Comparison of ENCODE assay signal across 7 cellular contexts in genomic region chr1:234817313-234818039, GRCh38.
DNase-seq lines count a peak whose midpoint lies in the region; ATAC-seq, FAIRE-seq and TF ChIP-seq lines count a peak whose summit lies in the region.
"Not testable (repeated sequence)": the region's sequence is repeated elsewhere in the genome, so short reads cannot be mapped to it uniquely, and the experiment has no call there.

No MANE protein-coding gene starts in this region.

- H3K9me3 ChIP-seq in left lung; small intestine (ENCODE audit: control insufficient read depth, low read depth): not testable (repeated sequence)

- not testable (repeated sequence) for H3K4me1 ChIP-seq in left lung; small intestine (ENCODE audit: control insufficient read depth in 2 of 2, insufficient read depth in 1 of 2, low read depth in 1 of 2, low read length in 1 of 2)

- H3K4me1 Mint-ChIP-seq in chondrocyte (ENCODE audit: low read depth) (peaks cover 11% of the 10 kb centered on the region), glutamatergic neuron (ENCODE audit: low read depth, unreplicated experiment) (peaks cover 12% of the 10 kb centered on the region), nephron (peaks cover 32% of the 10 kb centered on the region)

- TF ChIP-seq CTCF in chondrocyte (IDR thresholded peaks at IDR 0.05); glutamatergic neuron (IDR thresholded peaks at IDR 0.05; ENCODE audit: partially characterized antibody, unreplicated experiment); left lung (IDR thresholded peaks at IDR 0.05); nephron (IDR thresholded peaks at IDR 0.05; ENCODE audit: unreplicated experiment in 3 of 3): not testable (repeated sequence)

- H3K4me3 ChIP-seq in left lung; small intestine (ENCODE audit: low read depth in 1 of 2, low read length in 2 of 2): not testable (repeated sequence)

- not testable (repeated sequence) for H3K27me3 Mint-ChIP-seq in chondrocyte (ENCODE audit: low read depth); glutamatergic neuron (ENCODE audit: unreplicated experiment); nephron (ENCODE audit: low read depth)

- DNase-seq in DMS53 treated with DMSO at 0.1 percent for 48 hours (lab: John Stamatoyannopoulos, UW; ENCODE audit: unreplicated experiment) (peak; percentile 83), NCI-H526 (lab: John Stamatoyannopoulos, UW) (peak; percentile 37 to 66), left lung (peak in 1 of 2 donors; percentile 63), small intestine (peak; percentile 98)
- not testable (repeated sequence) for DNase-seq in chondrocyte (ENCODE audit: low spot score); glutamatergic neuron

- H3K27ac Mint-ChIP-seq in chondrocyte (ENCODE audit: unreplicated experiment), result peak overlapping the region; percentile 74
- H3K27ac Mint-ChIP-seq in glutamatergic neuron (ENCODE audit: unreplicated experiment), result not testable (repeated sequence)
- H3K27ac Mint-ChIP-seq in nephron, result peak overlapping the region; percentile 97 to 98 (median 97)

- peak; percentile 77 for ATAC-seq in left lung

- not testable (repeated sequence) for H3K36me3 ChIP-seq in left lung; small intestine (ENCODE audit: control insufficient read depth in 2 of 2, insufficient read depth in 2 of 2, low read length in 2 of 2)

- intact Hi-C loops in left lung (cut with DNase I), result not testable (repeated sequence)

- FAIRE-seq in small intestine (lab: Jason Lieb, UNC), result peak; percentile 33

- 14 to 55% (median 29%) methylated on average over 10 to 11 of the region's 11 CpGs for WGBS in small intestine, 3 donors

- peak overlapping the region; percentile 48 to 80 for H3K27ac ChIP-seq in left lung
- H3K27ac ChIP-seq in small intestine (ENCODE audit: low read depth in 1 of 2, low read length in 1 of 2), result peak overlapping the region; percentile 85 to 94

- H3K4me3 Mint-ChIP-seq in chondrocyte (ENCODE audit: unreplicated experiment), result peak overlapping the region; percentile 25
- H3K4me3 Mint-ChIP-seq in glutamatergic neuron (ENCODE audit: unreplicated experiment), result peak overlapping the region; percentile 11
- H3K4me3 Mint-ChIP-seq in nephron, result not testable (repeated sequence)

- H3K27me3 ChIP-seq in left lung; small intestine (ENCODE audit: control insufficient read depth in 2 of 2, insufficient read depth in 2 of 2, low read length in 2 of 2): not testable (repeated sequence)

- not testable (repeated sequence) for H3K9me3 Mint-ChIP-seq in chondrocyte (ENCODE audit: low read depth); glutamatergic neuron (ENCODE audit: unreplicated experiment); nephron

- H3K36me3 Mint-ChIP-seq in chondrocyte (ENCODE audit: low read depth); glutamatergic neuron (ENCODE audit: unreplicated experiment); nephron (ENCODE audit: low read depth): not testable (repeated sequence)
